ENCODE assay signal across 8 cellular contexts in the genomic region with DNA sequence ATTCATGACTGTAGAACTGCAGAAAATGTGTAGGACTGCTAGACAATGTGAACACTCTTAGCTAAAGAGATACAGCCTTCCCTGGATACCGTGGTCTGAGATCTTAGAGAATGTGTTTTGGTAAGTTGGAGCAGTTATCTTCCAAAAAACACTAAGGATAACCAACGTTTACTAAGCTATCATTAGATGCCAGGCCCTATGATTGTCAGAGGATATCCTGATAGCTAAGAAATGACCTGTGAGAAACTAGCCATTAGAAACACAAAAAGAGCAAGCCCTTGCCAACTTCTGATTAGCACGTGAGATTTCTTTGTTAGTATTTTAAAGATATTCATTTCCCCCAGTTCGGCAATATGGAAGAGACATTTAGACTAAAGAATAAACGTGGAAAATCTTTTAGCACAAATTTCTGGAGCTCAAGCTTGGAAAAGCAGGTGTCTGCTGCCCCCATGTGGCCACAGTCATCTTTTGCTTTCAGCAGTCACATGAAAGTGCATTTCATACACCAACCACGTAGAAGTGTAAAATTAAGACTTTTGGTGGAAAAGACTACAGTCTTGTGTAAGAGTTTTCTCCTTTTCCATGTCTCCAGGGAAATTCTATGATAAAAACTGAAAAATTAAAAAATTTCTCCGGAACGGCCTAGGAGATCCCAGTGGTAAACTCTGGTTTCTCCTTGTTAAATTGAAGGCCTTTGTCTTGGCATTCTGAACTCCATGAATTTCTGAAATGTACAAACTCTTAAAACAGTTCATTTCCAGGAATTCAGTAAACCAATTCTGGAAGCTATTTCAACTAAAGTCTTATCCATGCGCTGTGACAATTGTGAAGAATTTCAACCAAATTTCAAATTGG.
A peak's percentile ranks its signal among the peaks of the same experiment; 100 is the strongest.
DNase-seq lines count a peak whose midpoint lies in the region; ATAC-seq, FAIRE-seq and TF ChIP-seq lines count a peak whose summit lies in the region.

No MANE protein-coding gene starts in this region.

- H3K27ac Mint-ChIP-seq in nephron = no peak overlapping the region

- peak; percentile 62 for DNase-seq in AG10803 (ENCODE audit: low read depth)
- DNase-seq in GM19239 (ENCODE audit: insufficient read length, low spot score) = peak; percentile 12
- peak; percentile 2 for DNase-seq in NCI-H748 treated with DMSO at 0.1 percent for 48 hours (lab: John Stamatoyannopoulos, UW)
- peak; percentile 72 for DNase-seq in activated CD8-positive, alpha-beta memory T cell treated with anti-CD3 and anti-CD28 coated beads, Interleukin-2, amount 50 U/mL, for 4 hours
- DNase-seq in stimulated activated naive CD8-positive, alpha-beta T cell treated with anti-CD3 and anti-CD28 coated beads, Interleukin-15, Interleukin-2, amounts not matched to agents 100 U/mL and 50 U/mL, for 24 hours = peak; percentile 72

- H3K36me3 Mint-ChIP-seq in nephron (ENCODE audit: low read depth) = no peaks in the 10 kb centered on the region

- ATAC-seq in esophagus mucosa = peak; percentile 31
- no peak for ATAC-seq in stimulated activated naive CD8-positive, alpha-beta T cell treated with anti-CD3 and anti-CD28 coated beads, Interleukin-15, Interleukin-2, amounts not matched to agents 100 U/mL and 50 U/mL, for 24 hours
- no peak for ATAC-seq in GM21390 (IDR thresholded peaks at IDR 0.05; ENCODE audit: unreplicated experiment)

- peak; percentile 86 for FAIRE-seq in GM19239 (lab: Jason Lieb, UNC)

- H3K4me3 ChIP-seq in AG10803 (ENCODE audit: low read length) = no peak overlapping the region

- peaks cover 3% of the 10 kb centered on the region for H3K9me3 Mint-ChIP-seq in nephron

- peak; percentile 77 for TF ChIP-seq CTCF in AG10803 (conservative IDR thresholded peaks at IDR 0.05; ENCODE audit: low read length)
- peak; percentile 82 to 88 (median 82) for TF ChIP-seq CTCF in nephron (IDR thresholded peaks at IDR 0.05; ENCODE audit: unreplicated experiment in 3 of 3)

- no peak overlapping the region for H3K4me3 Mint-ChIP-seq in nephron

- no peaks in the 10 kb centered on the region for H3K27me3 Mint-ChIP-seq in nephron (ENCODE audit: low read depth)

- H3K4me1 Mint-ChIP-seq in nephron = no peaks in the 10 kb centered on the region

Comparison
In these comparisons a context has a peak if more than half of its experiments do, and no peak if none do; other contexts are left out.
1. DNase-seq: peak in every context shown above with its lines; median percentile 72 in activated CD8-positive, alpha-beta memory T cell treated with anti-CD3 and anti-CD28 coated beads, Interleukin-2, amount 50 U/mL, for 4 hours; 72 in stimulated activated naive CD8-positive, alpha-beta T cell treated with anti-CD3 and anti-CD28 coated beads, Interleukin-15, Interleukin-2, amounts not matched to agents 100 U/mL and 50 U/mL, for 24 hours; 62 in AG10803; 12 in GM19239; 2 in NCI-H748 treated with DMSO at 0.1 percent for 48 hours.